20 cellular contexts compared by ENCODE assay signal in genomic region chr11:40162901-40163300, GRCh38.
"Had no signal": no experiment of that assay in that cellular context is flagged by ENCODE, and none has a peak within 500 bp of the region (broad histone marks: within the 10 kb centered on the region; RNA-seq: fewer than 3 reads in every experiment).

No MANE protein-coding gene starts in this region.

- ATAC-seq: esophagus mucosa; heart left ventricle; left colon; left ventricle myocardium superior; naive thymus-derived CD4-positive, alpha-beta T cell; right cardiac atrium; stimulated activated naive CD8-positive, alpha-beta T cell treated with anti-CD3 and anti-CD28 coated beads, Interleukin-15, Interleukin-2, amounts not matched to agents 100 U/mL and 50 U/mL, for 24 hours had no signal

- H3K4me1 ChIP-seq: suprapubic skin, thyroid gland, uterus had no signal

- H3K27ac Mint-ChIP-seq: naive thymus-derived CD4-positive, alpha-beta T cell; type B pancreatic cell had no signal

- H3K4me3 ChIP-seq: dorsolateral prefrontal cortex, heart left ventricle, lung, ovary, smooth muscle cell, suprapubic skin, thyroid gland, uterus had no signal

- H3K4me2 ChIP-seq: smooth muscle cell had no signal

- H3K27me3 Mint-ChIP-seq: naive thymus-derived CD4-positive, alpha-beta T cell; type B pancreatic cell had no signal

- H3K36me3 Mint-ChIP-seq: naive thymus-derived CD4-positive, alpha-beta T cell had no signal

- H3K36me3 ChIP-seq: heart left ventricle, ovary, suprapubic skin, thyroid gland, uterus had no signal

- H3K4me3 Mint-ChIP-seq: naive thymus-derived CD4-positive, alpha-beta T cell; type B pancreatic cell had no signal

- H3K4me1 Mint-ChIP-seq: naive thymus-derived CD4-positive, alpha-beta T cell had no signal

- DNase-seq: cortex of kidney; dorsolateral prefrontal cortex; effector CD8-positive, alpha-beta T cell; heart left ventricle; hippocampal formation; left colon; left ventricle myocardium superior; mesendoderm; naive thymus-derived CD4-positive, alpha-beta T cell; ovary; right cardiac atrium; stimulated activated CD4-positive, alpha-beta T cell treated with anti-CD3 and anti-CD28 coated beads, Interleukin-2, amount 100 ng/mL, for 48 hours; stimulated activated naive CD8-positive, alpha-beta T cell treated with anti-CD3 and anti-CD28 coated beads, Interleukin-15, Interleukin-2, amounts not matched to agents 100 U/mL and 50 U/mL, for 24 hours; thyroid gland; uterus had no signal

- H3K9me3 ChIP-seq: ovary, suprapubic skin, thyroid gland, uterus had no signal

- H3K27ac ChIP-seq: dorsolateral prefrontal cortex, heart left ventricle, ovary, suprapubic skin, thyroid gland, uterus had no signal

- H3K27me3 ChIP-seq: dorsolateral prefrontal cortex, heart left ventricle, ovary, suprapubic skin, thyroid gland, uterus had no signal
